13 cellular contexts compared by ENCODE assay signal in the genomic region with DNA sequence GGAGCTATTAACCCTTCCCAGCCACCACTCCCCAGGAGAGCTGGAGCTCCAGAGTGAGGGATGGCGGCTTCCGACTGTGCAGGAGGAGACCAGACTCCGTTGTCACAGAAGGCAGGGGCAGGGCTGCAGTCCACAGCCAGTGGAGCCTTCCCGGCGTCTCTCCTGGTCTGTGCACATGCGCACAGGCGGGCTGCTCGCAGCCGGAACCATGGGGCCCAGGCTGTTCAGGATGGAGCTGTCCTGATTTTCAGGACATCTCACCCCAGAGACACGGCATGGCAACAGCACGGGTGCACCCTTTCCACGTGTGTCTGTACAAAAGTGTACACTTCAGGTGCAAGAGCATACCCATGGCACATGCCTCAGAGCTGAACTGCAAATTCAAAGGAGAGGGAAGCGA. TPM values are rescaled to one million over a fixed set of nuclear protein-coding genes. Genes with fewer than 3 reads are reported as not detected.
DNase-seq lines count a peak whose midpoint lies in the region; ATAC-seq and TF ChIP-seq lines count a peak whose summit lies in the region.
"Had no signal": no experiment of that assay in that cellular context is flagged by ENCODE, and none has a peak within 500 bp of the region (broad histone marks: within the 10 kb centered on the region; RNA-seq: fewer than 3 reads in every experiment).

No MANE protein-coding gene starts in this region.

- H3K27ac ChIP-seq in GM23248 = no peak overlapping the region
- no peak overlapping the region for H3K27ac ChIP-seq in RWPE2 (ENCODE audit: poor library complexity, severe bottlenecking)
- no peak overlapping the region for H3K27ac ChIP-seq in foreskin keratinocyte
- H3K27ac ChIP-seq in gastrocnemius medialis = no peak overlapping the region

- H3K36me3 ChIP-seq in GM23248 (ENCODE audit: low read depth) (0 out of 2 replicates have a peak, but pooled peaks cover 5% of the 10 kb centered on the region), RWPE2 (ENCODE audit: low read depth) (peaks cover 24% of the 10 kb centered on the region; the same call in 1 of the 2 replicates), gastrocnemius medialis (peaks cover 0 to 14% of the 10 kb centered on the region in 2 donors)

- no peaks in the 10 kb centered on the region for H3F3A ChIP-seq in GM23248 (ENCODE audit: insufficient read depth)

- 94 to 97% methylated on average over 13 of the region's 13 CpGs for WGBS in GM23248 (ENCODE audit: low coverage in 1 of 2, low lambda C conversion rate in 2 of 2, missing lambda C conversion rate in 2 of 2), 2 experiments

- H4K20me1 ChIP-seq in GM23248 (ENCODE audit: insufficient read depth) = no peaks in the 10 kb centered on the region

- H3K4me2 ChIP-seq in GM23248 (ENCODE audit: unreplicated experiment) = no peak overlapping the region

- DNase-seq in GM23248 (peak; percentile 4), RWPE2 (ENCODE audit: low spot score) (peak; percentile 34), foreskin keratinocyte (no peak), retina (peak; percentile 56), RPMI8226 (no peak), gastrocnemius medialis (no peak), T-helper 9 cell (no peak)
- DNase-seq: activated CD4-positive, alpha-beta T cell treated with anti-CD3 and anti-CD28 coated beads, Interleukin-2, amount 50 U/mL, for 48 hours; EL; Right ventricle myocardium superior; stimulated activated CD4-positive, alpha-beta T cell treated with anti-CD3 and anti-CD28 coated beads, Interleukin-2, amount 100 ng/mL, for 24 hours; stimulated activated CD8-positive, alpha-beta memory T cell treated with anti-CD3 and anti-CD28 coated beads, Interleukin-4, amount 100 ng/mL, for 48 hours had no signal

- no peaks in the 10 kb centered on the region for H3K9me2 ChIP-seq in GM23248 (ENCODE audit: insufficient read depth)

- no peak for TF ChIP-seq CTCF in RWPE2 (IDR thresholded peaks at IDR 0.05; ENCODE audit: poor library complexity, severe bottlenecking)
- TF ChIP-seq CTCF in foreskin keratinocyte (conservative IDR thresholded peaks at IDR 0.05) = no peak
- TF ChIP-seq CTCF in gastrocnemius medialis (IDR thresholded peaks at IDR 0.05 in 4 of 5, conservative IDR thresholded peaks at IDR 0.05 in 1 of 5) = no peak

- H3K4me1 ChIP-seq in GM23248 (ENCODE audit: insufficient read depth) = no peaks in the 10 kb centered on the region
- no peaks in the 10 kb centered on the region for H3K4me1 ChIP-seq in RWPE2 (ENCODE audit: insufficient read depth, poor library complexity, severe bottlenecking)
- no peaks in the 10 kb centered on the region for H3K4me1 ChIP-seq in foreskin keratinocyte
- no peaks in the 10 kb centered on the region for H3K4me1 ChIP-seq in gastrocnemius medialis

- intact Hi-C loops in gastrocnemius medialis (cut with DNase I; ENCODE audit: low total_unique reads) = no loop called here

- H3K9me3 ChIP-seq in GM23248 (ENCODE audit: low read depth) = no peaks in the 10 kb centered on the region
- H3K9me3 ChIP-seq in RWPE2 (ENCODE audit: severe bottlenecking) = no peaks in the 10 kb centered on the region
- no peaks in the 10 kb centered on the region for H3K9me3 ChIP-seq in gastrocnemius medialis

- H3K27me3 ChIP-seq in GM23248 (replicated peaks; ENCODE audit: insufficient read depth) (no peaks in the 10 kb centered on the region), RWPE2 (ENCODE audit: insufficient read depth, poor library complexity, severe bottlenecking) (no peaks in the 10 kb centered on the region), foreskin keratinocyte (no peaks in the 10 kb centered on the region), gastrocnemius medialis (no peaks in the 10 kb centered on the region)

- in situ Hi-C loops in GM23248 (cut with MboI) = no loop called here
- in situ Hi-C loops in gastrocnemius medialis (cut with MboI; ENCODE audit: low sequenced_read_pairs in 4 of 4) = no loop called here

- H3K4me3 ChIP-seq in GM23248 (no peak overlapping the region), RWPE2 (ENCODE audit: severe bottlenecking) (no peak overlapping the region), gastrocnemius medialis (no peak overlapping the region)

- H3K9ac ChIP-seq in GM23248 = no peak overlapping the region

- TF ChIP-seq POLR2A in gastrocnemius medialis (IDR thresholded peaks at IDR 0.05) = no peak

- no peak overlapping the region for H2AFZ ChIP-seq in GM23248

- ATAC-seq in RWPE2 (ENCODE audit: low read depth) (no peak), foreskin keratinocyte (peak; percentile 30), gastrocnemius medialis (no peak), GM18867 (IDR thresholded peaks at IDR 0.05; ENCODE audit: unreplicated experiment) (no peak)

- no peaks in the 10 kb centered on the region for H3K79me2 ChIP-seq in GM23248 (ENCODE audit: insufficient read depth)

RNA-seq across cellular contexts. Expression of a gene that starts 28.8 kb away (rescaled TPM):
- 46.5 and 50.2 TPM in 2 replicates for total RNA-seq in GM23248 (2014; rRNA removed; shearing (Covaris generic))
- 20.2 and 22.7 TPM in 2 replicates for polyA plus RNA-seq in GM23248 (2016; fragmentation: Nextera tagmentation; extraction: Ambion mirVana)
- total RNA-seq in foreskin keratinocyte = 35.8 and 38.9 TPM in 2 replicates
- polyA plus RNA-seq in foreskin keratinocyte = 36.8 and 37.0 TPM in 2 replicates
- 10 to 100 TPM; 23.2 to 30.5 (median 24.4) TPM for total RNA-seq in gastrocnemius medialis

RNA-seq across cellular contexts. Expression of a gene that starts 30.7 kb away (rescaled TPM):
- 48.1 and 70.4 TPM in 2 replicates for total RNA-seq in GM23248 (2014; rRNA removed; shearing (Covaris generic))
- 29.3 and 30.4 TPM in 2 replicates for polyA plus RNA-seq in GM23248 (2016; fragmentation: Nextera tagmentation; extraction: Ambion mirVana)
- 59.5 and 65.6 TPM in 2 replicates for total RNA-seq in foreskin keratinocyte
- polyA plus RNA-seq in foreskin keratinocyte = 54.4 and 58.4 TPM in 2 replicates
- 10 to 100 TPM; 36.6 to 57.4 (median 53.1) TPM for total RNA-seq in gastrocnemius medialis

Comparison
In these comparisons a context has a peak if more than half of its experiments do, and no peak if none do; other contexts are left out.
1. DNase-seq: peak in GM23248 (single experiment), RWPE2 (single experiment) and retina (single experiment); none in foreskin keratinocyte (0 of 2), RPMI8226 (single experiment), gastrocnemius medialis (0 of 2) and T-helper 9 cell (single experiment).